In the genomic region with DNA sequence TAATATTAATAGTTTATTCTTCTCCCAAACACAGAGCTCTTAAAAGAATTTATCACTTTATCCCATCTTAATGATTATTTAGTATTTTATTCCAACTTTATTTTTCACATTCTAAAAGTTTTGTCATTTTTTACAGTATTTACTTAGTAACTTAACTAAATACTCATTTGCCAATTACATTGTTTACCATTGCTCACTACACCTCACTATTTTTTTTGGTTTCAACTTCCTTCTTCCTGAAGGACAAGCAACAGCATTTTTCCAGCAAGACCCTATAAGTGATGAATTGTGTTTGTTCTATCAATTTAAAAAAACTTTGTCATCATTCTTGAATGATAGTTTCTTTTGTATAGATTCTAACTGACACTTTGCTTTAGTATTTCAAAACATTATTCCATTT, we compare ENCODE assay signal across 18 cellular contexts. TPM values are rescaled to one million over a fixed set of nuclear protein-coding genes. Genes with fewer than 3 reads are reported as not detected.
DNase-seq lines count a peak whose midpoint lies in the region; ATAC-seq and TF ChIP-seq lines count a peak whose summit lies in the region.
"Had no signal": no experiment of that assay in that cellular context is flagged by ENCODE, and none has a peak within 500 bp of the region (broad histone marks: within the 10 kb centered on the region; RNA-seq: fewer than 3 reads in every experiment).

No MANE protein-coding gene starts in this region.

- no peaks in the 10 kb centered on the region for H3K79me2 ChIP-seq in PC-3 (ENCODE audit: low read length)

- H3F3A ChIP-seq in PC-3 (ENCODE audit: low read length, unreplicated experiment): no peaks in the 10 kb centered on the region

- TF ChIP-seq CTCF in PC-3 (conservative IDR thresholded peaks at IDR 0.05; ENCODE audit: low read depth, low read length): no peak
- TF ChIP-seq CTCF in left lung (IDR thresholded peaks at IDR 0.05): no peak
- TF ChIP-seq CTCF in WERI-Rb-1 (IDR thresholded peaks at IDR 0.05; ENCODE audit: low read depth, low read length): no peak

- H3K4me3 ChIP-seq in PC-3 (ENCODE audit: low read length) (no peak overlapping the region), left lung (no peak overlapping the region), WERI-Rb-1 (ENCODE audit: low read depth, low read length) (no peak overlapping the region)
- H3K4me3 ChIP-seq: GM12878, GM23338 had no signal

- ATAC-seq in PC-3 (peak; percentile 73), left lung (peak; percentile 60)
- ATAC-seq: GM12878, GM23338, HCT116 had no signal

- H3K36me3 ChIP-seq in PC-3 (ENCODE audit: low read depth, low read length) (no peaks in the 10 kb centered on the region), left lung (no peaks in the 10 kb centered on the region), WERI-Rb-1 (no peaks in the 10 kb centered on the region)

- CTCF ChIA-PET in PC-3 (lab: Charles Lee): interaction anchor here (1.0 kb wide), 1 partner anchor 354 kb away, joined by 4 read pairs; no protein-coding TSS in a partner anchor

- H4K20me1 ChIP-seq in PC-3 (ENCODE audit: low read length): no peaks in the 10 kb centered on the region

- intact Hi-C loops in PC-3 (cut with micrococcal nuclease) (loop anchor here (1.0 to 10.0 kb wide), 2 partner anchors 20 to 308 kb away; a partner anchor contains a TSS), left lung (cut with DNase I) (no loop called here)

- H3K4me2 ChIP-seq in PC-3 (ENCODE audit: low read length): peak overlapping the region; percentile 0; the same call in 1 of the 2 replicates
- H3K4me2 ChIP-seq: GM23338 had no signal

- H3K4me1 ChIP-seq in PC-3 (ENCODE audit: insufficient read depth, low read length) (peaks cover 23% of the 10 kb centered on the region), left lung (peaks cover 0 to 23% of the 10 kb centered on the region in 2 donors)

- H3K9me2 ChIP-seq in PC-3 (replicated peaks; ENCODE audit: low read length): no peaks in the 10 kb centered on the region

- H3K9me3 ChIP-seq in PC-3 (ENCODE audit: low read length): no peaks in the 10 kb centered on the region
- H3K9me3 ChIP-seq in left lung: no peaks in the 10 kb centered on the region
- no peaks in the 10 kb centered on the region for H3K9me3 ChIP-seq in WERI-Rb-1 (ENCODE audit: severe bottlenecking)

- H3K27me3 ChIP-seq in PC-3 (ENCODE audit: low read length): no peaks in the 10 kb centered on the region
- H3K27me3 ChIP-seq in left lung: no peaks in the 10 kb centered on the region
- H3K27me3 ChIP-seq in WERI-Rb-1 (ENCODE audit: insufficient read depth, low read depth, severe bottlenecking): peaks cover 18% of the 10 kb centered on the region

- POLR2A ChIA-PET in PC-3 (lab: Charles Lee; ENCODE audit: unreplicated experiment): no interaction called here

- peak overlapping the region; percentile 17 for H3K27ac ChIP-seq in PC-3 (ENCODE audit: low read length)
- no peak overlapping the region for H3K27ac ChIP-seq in left lung
- no peak overlapping the region for H3K27ac ChIP-seq in WERI-Rb-1

- DNase-seq in DMS153 (lab: John Stamatoyannopoulos, UW): peak; percentile 43
- DNase-seq in DMS53 (lab: John Stamatoyannopoulos, UW): peak; percentile 57
- DNase-seq in PC-3: peak; percentile 49
- no peak for DNase-seq in left lung
- no peak for DNase-seq in hippocampal formation (lab: John Stamatoyannopoulos, UW)
- DNase-seq in nucleus accumbens (lab: John Stamatoyannopoulos, UW): no peak
- DNase-seq in HuH-7.5 (ENCODE audit: low spot score): no peak
- DNase-seq in WERI-Rb-1: no peak
- DNase-seq: C1 segment of cervical spinal cord; CD4-positive, alpha-beta memory T cell; COR-L47; DMS79; EL; GDM1; H9 had no signal

- BruUV-seq in PC-3 (replicated peaks; lab: Mats Ljungman, UMichigan): no TSS peak

- H3K9ac ChIP-seq in PC-3 (ENCODE audit: low read length): no peak overlapping the region

- no peak overlapping the region for H2AFZ ChIP-seq in PC-3 (ENCODE audit: low read length)
- H2AFZ ChIP-seq: GM23338 had no signal

RNA-seq across cellular contexts. Expression of a gene that starts 19.4 kb away (rescaled TPM):
- total RNA-seq in PC-3 (2014; rRNA removed) (15.2 and 24.0 TPM in 2 replicates), left lung (10 to 100 TPM; 27.1 to 31.3 TPM)

Comparison
In these comparisons a context has a peak if more than half of its experiments do, and no peak if none do; other contexts are left out.
1. DNase-seq: peak in DMS153 (single experiment), DMS53 (single experiment) and PC-3 (single experiment); none in left lung (0 of 2), hippocampal formation (0 of 2), nucleus accumbens (0 of 56), HuH-7.5 (single experiment) and WERI-Rb-1 (single experiment).